Comparison of ENCODE assay signal across 23 cellular contexts in genomic region chr16:51666074-51666473, GRCh38.
"Had no signal": no experiment of that assay in that cellular context is flagged by ENCODE, and none has a peak within 500 bp of the region (broad histone marks: within the 10 kb centered on the region; RNA-seq: fewer than 3 reads in every experiment).

No MANE protein-coding gene starts in this region.

- H3K9me3 Mint-ChIP-seq: central memory CD8-positive, alpha-beta T cell had no signal

- H3K4me1 Mint-ChIP-seq: activated CD4-positive, alpha-beta T cell treated with anti-CD3 and anti-CD28 coated beads, Interleukin-2, amount 10 ng/mL, durations not matched to agents 7 days and 5 days; activated naive CD4-positive, alpha-beta T cell treated with anti-CD3 and anti-CD28 coated beads, Interleukin-2, amount 10 ng/mL, durations not matched to agents 7 days and 5 days; activated naive CD8-positive, alpha-beta T cell treated with anti-CD3 and anti-CD28 coated beads for 36 hours; activated T-helper 17 cell treated with anti-CD3 and anti-CD28 coated beads, Interleukin-2, amount 50 U/mL, for 72 hours; central memory CD8-positive, alpha-beta T cell; T-cell had no signal

- H3K27ac Mint-ChIP-seq: activated CD4-positive, alpha-beta memory T cell treated with anti-CD3 and anti-CD28 coated beads for 36 hours; activated CD4-positive, alpha-beta T cell treated with anti-CD3 and anti-CD28 coated beads, Interleukin-2, amount 10 ng/mL, durations not matched to agents 7 days and 5 days; activated naive CD4-positive, alpha-beta T cell treated with anti-CD3 and anti-CD28 coated beads, Interleukin-2, amount 10 ng/mL, durations not matched to agents 7 days and 5 days; activated naive CD8-positive, alpha-beta T cell treated with anti-CD3 and anti-CD28 coated beads for 36 hours; activated T-helper 17 cell treated with anti-CD3 and anti-CD28 coated beads, Interleukin-2, amount 50 U/mL, for 72 hours; T-cell had no signal

- H3K36me3 Mint-ChIP-seq: activated CD4-positive, alpha-beta memory T cell treated with anti-CD3 and anti-CD28 coated beads for 36 hours; activated naive CD4-positive, alpha-beta T cell treated with anti-CD3 and anti-CD28 coated beads, Interleukin-2, amount 10 ng/mL, durations not matched to agents 7 days and 5 days; activated naive CD8-positive, alpha-beta T cell treated with anti-CD3 and anti-CD28 coated beads for 36 hours; T-cell had no signal

- ATAC-seq: activated T-helper 17 cell treated with anti-CD3 and anti-CD28 coated beads, Interleukin-2, amount 50 U/mL, for 72 hours; body of pancreas; Right ventricle myocardium inferior; T-cell had no signal

- H3K4me3 Mint-ChIP-seq: activated CD4-positive, alpha-beta memory T cell treated with anti-CD3 and anti-CD28 coated beads for 36 hours; activated CD4-positive, alpha-beta T cell treated with anti-CD3 and anti-CD28 coated beads, Interleukin-2, amount 10 ng/mL, durations not matched to agents 7 days and 5 days; activated naive CD4-positive, alpha-beta T cell treated with anti-CD3 and anti-CD28 coated beads, Interleukin-2, amount 10 ng/mL, durations not matched to agents 7 days and 5 days; activated naive CD8-positive, alpha-beta T cell treated with anti-CD3 and anti-CD28 coated beads for 36 hours; activated T-helper 17 cell treated with anti-CD3 and anti-CD28 coated beads, Interleukin-2, amount 50 U/mL, for 72 hours; central memory CD8-positive, alpha-beta T cell; T-cell had no signal

- DNase-seq: activated CD4-positive, alpha-beta memory T cell treated with anti-CD3 and anti-CD28 coated beads for 36 hours; activated CD4-positive, alpha-beta T cell treated with anti-CD3 and anti-CD28 coated beads, Interleukin-2, amount 10 ng/mL, durations not matched to agents 7 days and 5 days; activated CD4-positive, CD25-positive, alpha-beta regulatory T cell; activated CD8-positive, alpha-beta memory T cell treated with anti-CD3 and anti-CD28 coated beads for 24 hours; activated gamma-delta T cell treated with Interleukin-2 at 50 U/mL for 16 hours; activated naive CD4-positive, alpha-beta T cell treated with anti-CD3 and anti-CD28 coated beads, Interleukin-2, amount 10 ng/mL, durations not matched to agents 7 days and 5 days; activated naive CD8-positive, alpha-beta T cell treated with anti-CD3 and anti-CD28 coated beads for 36 hours; activated T-cell treated with anti-CD3 and anti-CD28 coated beads for 4 hours; activated T-cell treated with anti-CD3 and anti-CD28 coated beads, Interleukin-2, amount 50 U/mL, for 48 hours; body of pancreas; MM.1S; NCI-H146; NCI-H187 treated with DMSO at 0.1 percent for 48 hours; NCI-H2081 treated with DMSO at 0.1 percent for 48 hours; NCI-H526; NCI-H82; RPMI8226; T-cell; T-helper 2 cell; T1000 had no signal

- H3K27me3 Mint-ChIP-seq: activated CD4-positive, alpha-beta memory T cell treated with anti-CD3 and anti-CD28 coated beads for 36 hours; activated CD4-positive, alpha-beta T cell treated with anti-CD3 and anti-CD28 coated beads, Interleukin-2, amount 10 ng/mL, durations not matched to agents 7 days and 5 days; activated naive CD4-positive, alpha-beta T cell treated with anti-CD3 and anti-CD28 coated beads, Interleukin-2, amount 10 ng/mL, durations not matched to agents 7 days and 5 days; activated naive CD8-positive, alpha-beta T cell treated with anti-CD3 and anti-CD28 coated beads for 36 hours; activated T-helper 17 cell treated with anti-CD3 and anti-CD28 coated beads, Interleukin-2, amount 50 U/mL, for 72 hours; central memory CD8-positive, alpha-beta T cell; T-cell had no signal
